In genomic region chr1:204624631-204625216, GRCh38 we compare ENCODE assay signal across 22 cellular contexts.
DNase-seq lines count a peak whose midpoint lies in the region; ATAC-seq and TF ChIP-seq lines count a peak whose summit lies in the region.
"Had no signal": no experiment of that assay in that cellular context is flagged by ENCODE, and none has a peak within 500 bp of the region (broad histone marks: within the 10 kb centered on the region; RNA-seq: fewer than 3 reads in every experiment).

No MANE protein-coding gene starts in this region.

- no peaks in the 10 kb centered on the region for H3K9me1 ChIP-seq in IMR-90 (ENCODE audit: insufficient read depth, low read length)

- H3K9me3 Mint-ChIP-seq in nephron progenitor cell: peaks cover 6% of the 10 kb centered on the region
- H3K9me3 Mint-ChIP-seq: activated naive CD8-positive, alpha-beta T cell treated with anti-CD3 and anti-CD28 coated beads, Interleukin-2, amount 10 ng/mL, durations not matched to agents 7 days and 5 days; activated T-cell treated with anti-CD3 and anti-CD28 coated beads, Interleukin-2, amount 50 U/mL, for 24 hours had no signal

- no peak overlapping the region for H3K23ac ChIP-seq in IMR-90 (ENCODE audit: low read depth, low read length)

- 33% methylated on average over 1 of the region's 12 CpGs; no CpG with 5 or more reads in 1 of the 2 experiments for WGBS in IMR-90 (ENCODE audit: extremely low coverage in 2 of 2, insufficient read length in 1 of 2), 2 experiments

- no peak overlapping the region for H4K5ac ChIP-seq in IMR-90 (ENCODE audit: low read depth, low read length)

- TF ChIP-seq POLR2A in IMR-90 (IDR thresholded peaks at IDR 0.05; ENCODE audit: low read depth, low read length): no peak

- H4K91ac ChIP-seq in IMR-90 (ENCODE audit: insufficient read depth, low read depth, low read length): no peak overlapping the region

- CTCF ChIA-PET in IMR-90 (lab: Yijun Ruan, JAX): no interaction called here

- no peaks in the 10 kb centered on the region for H3K27me3 ChIP-seq in BLaER1
- H3K27me3 ChIP-seq in IMR-90 (ENCODE audit: control insufficient read depth, insufficient read depth, low read length): peaks cover 49% of the 10 kb centered on the region

- intact Hi-C loops in IMR-90 (cut with micrococcal nuclease): no loop called here

- H3K18ac ChIP-seq in IMR-90 (ENCODE audit: low read depth, low read length): no peak overlapping the region

- H3K27me3 Mint-ChIP-seq in nephron progenitor cell (ENCODE audit: low read depth, poor library complexity): peaks cover 14% of the 10 kb centered on the region
- H3K27me3 Mint-ChIP-seq: activated naive CD8-positive, alpha-beta T cell treated with anti-CD3 and anti-CD28 coated beads, Interleukin-2, amount 10 ng/mL, durations not matched to agents 7 days and 5 days; activated T-cell treated with anti-CD3 and anti-CD28 coated beads, Interleukin-2, amount 50 U/mL, for 24 hours; naive B cell had no signal

- no peak overlapping the region for H2AK5ac ChIP-seq in IMR-90 (ENCODE audit: low read depth, low read length)

- no peak for TF ChIP-seq RAD21 in IMR-90 (IDR thresholded peaks at IDR 0.05; ENCODE audit: low read length)

- peaks cover 8% of the 10 kb centered on the region for H3K9me3 ChIP-seq in BLaER1
- no peaks in the 10 kb centered on the region for H3K9me3 ChIP-seq in IMR-90 (ENCODE audit: control insufficient read depth, insufficient read depth, low read length)
- H3K9me3 ChIP-seq: esophagus squamous epithelium, heart right ventricle had no signal

- peak overlapping the region; percentile 14 for H2AFZ ChIP-seq in IMR-90 (replicated peaks; ENCODE audit: low read length, poor library complexity)

- H2BK20ac ChIP-seq in IMR-90 (ENCODE audit: low read depth, low read length): no peak overlapping the region

- no peaks in the 10 kb centered on the region for H3K79me1 ChIP-seq in IMR-90 (ENCODE audit: low read depth in 1 of 2, low read length in 2 of 2)

- H3K36me3 Mint-ChIP-seq in nephron progenitor cell (ENCODE audit: low read depth): no peaks in the 10 kb centered on the region
- H3K36me3 Mint-ChIP-seq: activated naive CD8-positive, alpha-beta T cell treated with anti-CD3 and anti-CD28 coated beads, Interleukin-2, amount 10 ng/mL, durations not matched to agents 7 days and 5 days; IgD-negative memory B cell; naive B cell had no signal

- H3K4me3 Mint-ChIP-seq in nephron progenitor cell: peak overlapping the region; percentile 20
- H3K4me3 Mint-ChIP-seq: activated naive CD8-positive, alpha-beta T cell treated with anti-CD3 and anti-CD28 coated beads, Interleukin-2, amount 10 ng/mL, durations not matched to agents 7 days and 5 days; activated T-cell treated with anti-CD3 and anti-CD28 coated beads, Interleukin-2, amount 50 U/mL, for 24 hours; IgD-negative memory B cell; naive B cell had no signal

- no peak for ATAC-seq in IMR-90 (ENCODE audit: low read depth)
- ATAC-seq: left colon had no signal

- H3K27ac Mint-ChIP-seq in nephron progenitor cell: peak overlapping the region; percentile 32
- H3K27ac Mint-ChIP-seq: activated naive CD8-positive, alpha-beta T cell treated with anti-CD3 and anti-CD28 coated beads, Interleukin-2, amount 10 ng/mL, durations not matched to agents 7 days and 5 days; activated T-cell treated with anti-CD3 and anti-CD28 coated beads, Interleukin-2, amount 50 U/mL, for 24 hours; IgD-negative memory B cell had no signal

- no peak overlapping the region for H3K14ac ChIP-seq in IMR-90 (replicated peaks; ENCODE audit: low read depth, low read length)

- dilution Hi-C loops in IMR-90 (cut with HindIII; ENCODE audit: low sequenced_read_pairs, unreplicated experiment): no loop called here

- H4K20me1 ChIP-seq in BLaER1 (peaks cover 94% of the 10 kb centered on the region), IMR-90 (ENCODE audit: insufficient read depth, low read length) (no peaks in the 10 kb centered on the region)

- H3K4me1 ChIP-seq in BLaER1: peaks cover 66% of the 10 kb centered on the region
- H3K4me1 ChIP-seq in IMR-90 (ENCODE audit: control insufficient read depth, insufficient read depth, low read length): no peaks in the 10 kb centered on the region

- H3K4me3 ChIP-seq in BLaER1 (no peak overlapping the region), IMR-90 (ENCODE audit: insufficient read depth, low read depth, low read length) (no peak overlapping the region)
- H3K4me3 ChIP-seq: esophagus squamous epithelium, heart right ventricle had no signal

- H3K27ac ChIP-seq in BLaER1 (no peak overlapping the region), IMR-90 (ENCODE audit: insufficient read depth, low read length) (no peak overlapping the region), caudate nucleus (ENCODE audit: low read depth, low read length) (peak overlapping the region; percentile 73)
- H3K27ac ChIP-seq: esophagus squamous epithelium, heart right ventricle had no signal

- H3K9ac ChIP-seq in BLaER1: no peak overlapping the region
- no peak overlapping the region for H3K9ac ChIP-seq in IMR-90 (ENCODE audit: low read depth, low read length)

- TF ChIP-seq CTCF in IMR-90 (conservative IDR thresholded peaks at IDR 0.05; ENCODE audit: low read depth, low read length): no peak
- no peak for TF ChIP-seq CTCF in nephron progenitor cell (IDR thresholded peaks at IDR 0.05)

- no peak for DNase-seq in IMR-90
- DNase-seq in caudate nucleus (lab: John Stamatoyannopoulos, UW): peak in 1 of 61 donors; percentile 13
- no peak for DNase-seq in nephron progenitor cell
- no peak for DNase-seq in NCI-H345 (lab: John Stamatoyannopoulos, UW)
- no peak for DNase-seq in NCI-H748 treated with DMSO at 0.1 percent for 48 hours (lab: John Stamatoyannopoulos, UW)
- no peak for DNase-seq in HK-2 (ENCODE audit: unreplicated experiment)
- DNase-seq in COLO829 (ENCODE audit: low spot score): no peak
- DNase-seq: activated gamma-delta T cell; activated naive CD8-positive, alpha-beta T cell treated with anti-CD3 and anti-CD28 coated beads, Interleukin-2, amount 10 ng/mL, durations not matched to agents 7 days and 5 days; activated T-cell treated with anti-CD3 and anti-CD28 coated beads, Interleukin-2, amount 50 U/mL, for 24 hours; dermis blood vessel endothelial cell; esophagus squamous epithelium; foreskin melanocyte; heart right ventricle; left colon; NCI-H1105; NCI-H2029; NCI-H774; stimulated activated CD4-positive, alpha-beta T cell treated with anti-CD3 and anti-CD28 coated beads, Interleukin-2, amount 100 ng/mL, for 48 hours had no signal

- no peak overlapping the region for H2BK15ac ChIP-seq in IMR-90 (ENCODE audit: low read depth, low read length)

- H3K4ac ChIP-seq in IMR-90 (ENCODE audit: low read depth, low read length): no peak overlapping the region

- no peak overlapping the region for H2AK9ac ChIP-seq in IMR-90 (replicated peaks; ENCODE audit: low read depth, low read length, poor library complexity)

- POLR2A ChIA-PET in IMR-90 (lab: Charles Lee; ENCODE audit: unreplicated experiment): no interaction called here

- H3K36me3 ChIP-seq in BLaER1 (peaks cover 47% of the 10 kb centered on the region), IMR-90 (ENCODE audit: control insufficient read depth, insufficient read depth, low read length) (no peaks in the 10 kb centered on the region)
- H3K36me3 ChIP-seq: esophagus squamous epithelium, heart right ventricle had no signal

- no peak overlapping the region for H4K8ac ChIP-seq in IMR-90 (ENCODE audit: low read depth in 2 of 2, low read length in 2 of 2)

- no peak overlapping the region for H3K56ac ChIP-seq in IMR-90 (ENCODE audit: extremely low read depth, insufficient read depth, low read length)

- BruUV-seq in IMR-90 (replicated peaks; lab: Mats Ljungman, UMichigan): no TSS peak

- H2BK5ac ChIP-seq in IMR-90 (ENCODE audit: low read depth, low read length, poor library complexity, severe bottlenecking): no peak overlapping the region

- peak overlapping the region; percentile 55 for H3K4me2 ChIP-seq in BLaER1
- H3K4me2 ChIP-seq in IMR-90 (ENCODE audit: low read depth, low read length): no peak overlapping the region

- peaks cover 58% of the 10 kb centered on the region for H3K4me1 Mint-ChIP-seq in nephron progenitor cell

- in situ Hi-C loops in IMR-90 (cut with MboI; ENCODE audit: low sequenced_read_pairs): no loop called here

- no peak overlapping the region for H2BK120ac ChIP-seq in IMR-90 (ENCODE audit: low read depth, low read length)

TF ChIP-seq in IMR-90, 13 proteins besides CTCF, POLR2A, EP300 and RAD21:
- TF ChIP-seq NFE2L2 (IDR thresholded peaks at IDR 0.05; ENCODE audit: low read depth, low read length): no peak
- TF ChIP-seq USF2 (IDR thresholded peaks at IDR 0.05; ENCODE audit: low read depth, low read length): no peak
- no peak for TF ChIP-seq BHLHE40 (IDR thresholded peaks at IDR 0.05; ENCODE audit: low read depth, low read length)
- TF ChIP-seq CEBPB (IDR thresholded peaks at IDR 0.05; ENCODE audit: low read depth, low read length): no peak
- no peak for TF ChIP-seq MAZ (IDR thresholded peaks at IDR 0.05; ENCODE audit: borderline replicate concordance, low read depth, low read length)
- TF ChIP-seq CHD1 (IDR thresholded peaks at IDR 0.05; ENCODE audit: low read depth, low read length): no peak
- TF ChIP-seq MAFK (IDR thresholded peaks at IDR 0.05; ENCODE audit: low read depth, low read length): no peak
- no peak for TF ChIP-seq MXI1 (IDR thresholded peaks at IDR 0.05; ENCODE audit: borderline replicate concordance, low read depth, low read length)
- TF ChIP-seq ELK1 (IDR thresholded peaks at IDR 0.05; ENCODE audit: borderline replicate concordance, low read depth, low read length): no peak
- no peak for TF ChIP-seq FOS (IDR thresholded peaks at IDR 0.05; ENCODE audit: low read depth, low read length)
- no peak for TF ChIP-seq SMC3 (IDR thresholded peaks at IDR 0.05; ENCODE audit: low read depth, low read length)
- no peak for TF ChIP-seq RCOR1 (IDR thresholded peaks at IDR 0.05; ENCODE audit: insufficient replicate concordance, low read length)
- TF ChIP-seq RFX5 (IDR thresholded peaks at IDR 0.05; ENCODE audit: low read depth, low read length): no peak
